1 cellular context compared by ENCODE assay signal in genomic region chr2:130336877-130337734, GRCh38.
TF ChIP-seq lines count a peak whose summit lies in the region.

No MANE protein-coding gene starts in this region.

TF ChIP-seq in HepG2, 621 proteins besides CTCF, POLR2A, EP300 and RAD21 (continued from another document and continues in another):
- TF ChIP-seq GMEB1 (CRISPR knock-in tag; IDR thresholded peaks at IDR 0.05; ENCODE audit: borderline replicate concordance) (peak; percentile 80), KDM5A (IDR thresholded peaks at IDR 0.05; ENCODE audit: borderline replicate concordance, low read length) (peak; percentile 56; the same call in 1 of the 2 replicates), MTERF4 (CRISPR knock-in tag; IDR thresholded peaks at IDR 0.05) (0 out of 2 replicates have a peak, but pooled peaks have one; percentile 7), ZNF136 (CRISPR knock-in tag; IDR thresholded peaks at IDR 0.05; ENCODE audit: low read depth) (peak; percentile 94), ZHX1 (CRISPR knock-in tag; IDR thresholded peaks at IDR 0.05; ENCODE audit: low read depth) (peak; percentile 89; the same call in 1 of the 2 replicates), ZNF318 (CRISPR knock-in tag; IDR thresholded peaks at IDR 0.05) (no peak), NKX3-1 (CRISPR knock-in tag; IDR thresholded peaks at IDR 0.05) (peak; percentile 49; the same call in 1 of the 2 replicates), ZSCAN29 (CRISPR knock-in tag; conservative IDR thresholded peaks at IDR 0.05) (no peak), ZNF3 (CRISPR knock-in tag; IDR thresholded peaks at IDR 0.05) (no peak), CERS6 (CRISPR knock-in tag; IDR thresholded peaks at IDR 0.05) (no peak), BCL3 (CRISPR knock-in tag; IDR thresholded peaks at IDR 0.05) (peak; percentile 57; the same call in 1 of the 2 replicates), GPBP1L1 (CRISPR knock-in tag; IDR thresholded peaks at IDR 0.05) (no peak), ZNF644 (CRISPR knock-in tag; IDR thresholded peaks at IDR 0.05; ENCODE audit: low read depth) (no peak; the same call in 1 of the 2 replicates), MAF1 (CRISPR knock-in tag; IDR thresholded peaks at IDR 0.05; ENCODE audit: borderline replicate concordance) (peak; percentile 99), ZMAT3 (CRISPR knock-in tag; conservative IDR thresholded peaks at IDR 0.05) (peak; percentile 92; the same call in 1 of the 2 replicates), ZNF691 (CRISPR knock-in tag; IDR thresholded peaks at IDR 0.05; ENCODE audit: borderline replicate concordance, low read depth) (no peak; the same call in 1 of the 2 replicates), PTBP1 (IDR thresholded peaks at IDR 0.05; ENCODE audit: low read depth, low read length, poor library complexity, severe bottlenecking) (no peak), HIC2 (CRISPR knock-in tag; IDR thresholded peaks at IDR 0.05; ENCODE audit: low read depth) (no peak), AKNA (CRISPR knock-in tag; IDR thresholded peaks at IDR 0.05; ENCODE audit: borderline replicate concordance) (no peak), NFE2L2 (IDR thresholded peaks at IDR 0.05; ENCODE audit: low read length) (no peak), ZNF335 (CRISPR knock-in tag; IDR thresholded peaks at IDR 0.05) (peak; percentile 79; the same call in 1 of the 2 replicates), HMG20B (CRISPR knock-in tag; conservative IDR thresholded peaks at IDR 0.05) (no peak), SAP130 (CRISPR knock-in tag; IDR thresholded peaks at IDR 0.05; ENCODE audit: low read depth) (peak; percentile 87)
